28 cellular contexts compared by ENCODE assay signal in genomic region chr16:16972831-16973230, GRCh38.
"Had no signal": no experiment of that assay in that cellular context is flagged by ENCODE, and none has a peak within 500 bp of the region (broad histone marks: within the 10 kb centered on the region; RNA-seq: fewer than 3 reads in every experiment).

No MANE protein-coding gene starts in this region.

- H3K36me3 Mint-ChIP-seq: naive thymus-derived CD8-positive, alpha-beta T cell; neural progenitor cell; stimulated activated effector memory CD8-positive, alpha-beta T cell treated with anti-CD3 and anti-CD28 coated beads, Interleukin-12 subunit alpha, Interleukin-12 subunit beta, amount 100 ng/mL, for 72 hours; stimulated activated naive B cell treated with anti-CD40 and anti-IgM and Interleukin-4, amounts not matched to agents 10 μg/mL and 1 μg/mL and 100 μg/mL, for 72 hours had no signal

- H3K4me3 Mint-ChIP-seq: naive thymus-derived CD8-positive, alpha-beta T cell; nephron; neural progenitor cell; stimulated activated effector memory CD8-positive, alpha-beta T cell treated with anti-CD3 and anti-CD28 coated beads, Interleukin-12 subunit alpha, Interleukin-12 subunit beta, amount 100 ng/mL, for 72 hours; stimulated activated naive B cell treated with anti-CD40 and anti-IgM and Interleukin-4, amounts not matched to agents 10 μg/mL and 1 μg/mL and 100 μg/mL, for 72 hours; stimulated activated naive CD8-positive, alpha-beta T cell treated with anti-CD3 and anti-CD28 coated beads, Interleukin-15, Interleukin-2, amounts not matched to agents 100 ng/mL and 50 ng/mL, for 24 hours had no signal

- H3K4me1 Mint-ChIP-seq: naive thymus-derived CD8-positive, alpha-beta T cell; nephron; stimulated activated effector memory CD8-positive, alpha-beta T cell treated with anti-CD3 and anti-CD28 coated beads, Interleukin-12 subunit alpha, Interleukin-12 subunit beta, amount 100 ng/mL, for 72 hours; stimulated activated naive B cell treated with anti-CD40 and anti-IgM and Interleukin-4, amounts not matched to agents 10 μg/mL and 1 μg/mL and 100 μg/mL, for 72 hours had no signal

- H3K27me3 ChIP-seq: neural progenitor cell, ovary, right lobe of liver, thyroid gland, tibial nerve, uterus had no signal

- H3K4me3 ChIP-seq: neural progenitor cell, ovary, psoas muscle, right lobe of liver, sigmoid colon, stomach, thoracic aorta, thyroid gland, tibial nerve, upper lobe of right lung, uterus had no signal

- H3K27ac Mint-ChIP-seq: naive thymus-derived CD8-positive, alpha-beta T cell; nephron; progenitor cell of endocrine pancreas; stimulated activated effector memory CD8-positive, alpha-beta T cell treated with anti-CD3 and anti-CD28 coated beads, Interleukin-12 subunit alpha, Interleukin-12 subunit beta, amount 100 ng/mL, for 72 hours; stimulated activated naive B cell treated with anti-CD40 and anti-IgM and Interleukin-4, amounts not matched to agents 10 μg/mL and 1 μg/mL and 100 μg/mL, for 72 hours; stimulated activated naive CD8-positive, alpha-beta T cell treated with anti-CD3 and anti-CD28 coated beads, Interleukin-15, Interleukin-2, amounts not matched to agents 100 ng/mL and 50 ng/mL, for 24 hours had no signal

- ATAC-seq: naive thymus-derived CD8-positive, alpha-beta T cell; psoas muscle; right cardiac atrium; right lobe of liver; stimulated activated effector memory CD8-positive, alpha-beta T cell treated with anti-CD3 and anti-CD28 coated beads, Interleukin-12 subunit alpha, Interleukin-12 subunit beta, amount 100 ng/mL, for 72 hours; stimulated activated naive B cell treated with anti-CD40 and anti-IgM and Interleukin-4, amounts not matched to agents 10 μg/mL and 1 μg/mL and 100 μg/mL, for 72 hours; upper lobe of right lung had no signal

- H3K9me3 ChIP-seq: ovary, psoas muscle, right lobe of liver, sigmoid colon, thoracic aorta, thyroid gland, tibial nerve, upper lobe of right lung, uterus had no signal

- H3K27ac ChIP-seq: neural progenitor cell, ovary, parathyroid adenoma, psoas muscle, right lobe of liver, sigmoid colon, stomach, thoracic aorta, thyroid gland, tibial nerve, upper lobe of right lung, uterus had no signal

- H3K9me3 Mint-ChIP-seq: stimulated activated effector memory CD8-positive, alpha-beta T cell treated with anti-CD3 and anti-CD28 coated beads, Interleukin-12 subunit alpha, Interleukin-12 subunit beta, amount 100 ng/mL, for 72 hours had no signal

- H3K27me3 Mint-ChIP-seq: naive thymus-derived CD8-positive, alpha-beta T cell; progenitor cell of endocrine pancreas had no signal

- H3K4me1 ChIP-seq: parathyroid adenoma, psoas muscle, right lobe of liver, sigmoid colon, stomach, thyroid gland, tibial nerve, upper lobe of right lung, uterus had no signal

- H3K36me3 ChIP-seq: neural progenitor cell, ovary, right lobe of liver, sigmoid colon, stomach, thoracic aorta, thyroid gland, tibial nerve, upper lobe of right lung, uterus had no signal

- DNase-seq: naive thymus-derived CD8-positive, alpha-beta T cell; occipital lobe; ovary; posterior cingulate gyrus; psoas muscle; right cardiac atrium; right lobe of liver; sigmoid colon; small intestine; stimulated activated CD4-positive, alpha-beta T cell treated with anti-CD3 and anti-CD28 coated beads, Interleukin-15, amount 100 ng/mL, for 24 hours; stimulated activated CD4-positive, alpha-beta T cell treated with anti-CD3 and anti-CD28 coated beads, Interleukin-2, amount 100 ng/mL, for 24 hours; stimulated activated CD4-positive, alpha-beta T cell treated with anti-CD3 and anti-CD28 coated beads, Interleukin-2, amount 100 ng/mL, for 48 hours; stimulated activated CD4-positive, alpha-beta T cell treated with anti-CD3 and anti-CD28 coated beads, Interleukin-4, amount 100 ng/mL, for 24 hours; stimulated activated naive B cell treated with anti-CD40 and anti-IgM and Interleukin-4, amounts not matched to agents 10 μg/mL and 1 μg/mL and 100 μg/mL, for 72 hours; stimulated activated naive CD4-positive, alpha-beta T cell treated with Interleukin-2 at 50 U/mL for 16 hours; stomach; thyroid gland; trophoblast cell; upper lobe of right lung; uterus had no signal
